Comparison of ENCODE assay signal across 33 cellular contexts in genomic region chr4:1640110-1640509, GRCh38.
"Had no signal": no experiment of that assay in that cellular context is flagged by ENCODE, and none has a peak within 500 bp of the region (broad histone marks: within the 10 kb centered on the region; RNA-seq: fewer than 3 reads in every experiment).

No MANE protein-coding gene starts in this region.

- H3K27ac Mint-ChIP-seq: activated B cell treated with CpG ODN at 0.5 μM for 24 hours; activated CD4-positive, alpha-beta memory T cell treated with anti-CD3 and anti-CD28 coated beads for 36 hours; activated naive CD8-positive, alpha-beta T cell treated with anti-CD3 and anti-CD28 coated beads for 36 hours had no signal

- H3K4me3 Mint-ChIP-seq: activated B cell treated with CpG ODN at 0.5 μM for 24 hours; activated CD4-positive, alpha-beta memory T cell treated with anti-CD3 and anti-CD28 coated beads for 36 hours; activated naive CD8-positive, alpha-beta T cell treated with anti-CD3 and anti-CD28 coated beads for 36 hours; central memory CD8-positive, alpha-beta T cell had no signal

- H3K4me2 ChIP-seq: PC-9 had no signal

- H2AFZ ChIP-seq: PC-9 had no signal

- H3K36me3 Mint-ChIP-seq: activated CD4-positive, alpha-beta memory T cell treated with anti-CD3 and anti-CD28 coated beads for 36 hours; activated naive CD8-positive, alpha-beta T cell treated with anti-CD3 and anti-CD28 coated beads for 36 hours had no signal

- H3K27me3 ChIP-seq: cardiac muscle cell had no signal

- DNase-seq: activated B cell treated with CpG ODN at 0.5 μM for 24 hours; activated CD4-positive, alpha-beta memory T cell treated with anti-CD3 and anti-CD28 coated beads for 36 hours; activated CD4-positive, alpha-beta T cell treated with anti-CD3 and anti-CD28 coated beads for 4 hours; activated CD4-positive, alpha-beta T cell treated with anti-CD3 and anti-CD28 coated beads, Interleukin-2, amount 50 U/mL, for 1 hour; activated CD4-positive, CD25-positive, alpha-beta regulatory T cell treated with anti-CD3 and anti-CD28 coated beads, Interleukin-2, amount 50 U/mL, for 72 hours; activated CD8-positive, alpha-beta memory T cell treated with anti-CD3 and anti-CD28 coated beads, Interleukin-2, amount 50 U/mL, for 4 hours; activated effector memory CD4-positive, alpha-beta T cell treated with Interleukin-2 at 50 U/mL for 16 hours; activated naive CD4-positive, alpha-beta T cell treated with anti-CD3 and anti-CD28 coated beads, Interleukin-2, amount 50 U/mL, for 16 hours; activated naive CD8-positive, alpha-beta T cell treated with anti-CD3 and anti-CD28 coated beads for 36 hours; activated T-cell treated with anti-CD3 and anti-CD28 coated beads for 4 hours; activated T-cell treated with anti-CD3 and anti-CD28 coated beads, Interleukin-2, amount 50 U/mL, for 48 hours; amniotic stem cell; aorta; Karpas-422; KBM-7; NCI-H1105; NCI-H1417 treated with DMSO at 0.1 percent for 48 hours; NCI-H187 treated with DMSO at 0.1 percent for 48 hours; NCI-H2081; NCI-H345; NCI-H510A; NCI-H526; NCI-H748 treated with DMSO at 0.1 percent for 48 hours; NK-92 treated with Interleukin-12 subunit alpha and Interleukin-12 subunit beta, amount 100 ng/mL, for 24 hours; PC-9; SIG-M5; SW 1271; T-helper 1 cell; T-helper 2 cell; T-helper 9 cell had no signal

- H3K27ac ChIP-seq: cardiac muscle cell, PC-9, VCaP had no signal

- H3K9me3 Mint-ChIP-seq: activated B cell treated with CpG ODN at 0.5 μM for 24 hours; activated CD4-positive, alpha-beta memory T cell treated with anti-CD3 and anti-CD28 coated beads for 36 hours; activated naive CD8-positive, alpha-beta T cell treated with anti-CD3 and anti-CD28 coated beads for 36 hours; central memory CD8-positive, alpha-beta T cell had no signal

- H3K27me3 Mint-ChIP-seq: activated B cell treated with CpG ODN at 0.5 μM for 24 hours; activated CD4-positive, alpha-beta memory T cell treated with anti-CD3 and anti-CD28 coated beads for 36 hours; activated naive CD8-positive, alpha-beta T cell treated with anti-CD3 and anti-CD28 coated beads for 36 hours; central memory CD8-positive, alpha-beta T cell had no signal

- H3K36me3 ChIP-seq: cardiac muscle cell had no signal

- H3K4me3 ChIP-seq: cardiac muscle cell, PC-9 had no signal

- H3K4me1 Mint-ChIP-seq: activated B cell treated with CpG ODN at 0.5 μM for 24 hours; activated naive CD8-positive, alpha-beta T cell treated with anti-CD3 and anti-CD28 coated beads for 36 hours; central memory CD8-positive, alpha-beta T cell had no signal
